Comparison of ENCODE assay signal across 11 cellular contexts in genomic region chr7:72954563-72955198, GRCh38. TPM values are rescaled to one million over a fixed set of nuclear protein-coding genes. Genes with fewer than 3 reads are reported as not detected.
A peak's percentile ranks its signal among the peaks of the same experiment; 100 is the strongest.
DNase-seq lines count a peak whose midpoint lies in the region; ATAC-seq and TF ChIP-seq lines count a peak whose summit lies in the region.
"Not testable (repeated sequence)": the region's sequence is repeated elsewhere in the genome, so short reads cannot be mapped to it uniquely, and the experiment has no call there.
"Had no signal": no experiment of that assay in that cellular context is flagged by ENCODE, and none has a peak within 500 bp of the region (broad histone marks: within the 10 kb centered on the region; RNA-seq: fewer than 3 reads in every experiment).

No MANE protein-coding gene starts in this region.

- not testable (repeated sequence) for H3K27ac ChIP-seq in thymus (ENCODE audit: low read depth)

- not testable (repeated sequence) for H3K27me3 ChIP-seq in thymus (ENCODE audit: control insufficient read depth, insufficient read depth)

- H3K36me3 ChIP-seq in mucosa of descending colon (ENCODE audit: low read depth); thymus (ENCODE audit: control insufficient read depth, insufficient read depth): not testable (repeated sequence)

- not testable (repeated sequence) for H3K9me3 Mint-ChIP-seq in activated T-helper 1 cell treated with anti-CD3 and anti-CD28 coated beads, Interleukin-12 subunit alpha, Interleukin-12 subunit beta, Interleukin-2, Interleukin-4 antibody, amounts not matched to agents 30 ng/mL and 10 ng/mL and 1 ng/mL, durations not matched to agents 14 hours and 24 hours and 36 hours

- H3K9me3 ChIP-seq in mucosa of descending colon; thymus (ENCODE audit: control insufficient read depth): not testable (repeated sequence)

- H3K4me3 ChIP-seq in LNCaP clone FGC (ENCODE audit: low read depth, low read length) (peak overlapping the region; percentile 32), epithelial cell of proximal tubule (ENCODE audit: low read depth, low read length) (peak overlapping the region; percentile 38), thymus (ENCODE audit: low read length) (peak overlapping the region; percentile 33)
- H3K4me3 ChIP-seq in mucosa of descending colon: not testable (repeated sequence)

- not testable (repeated sequence) for H3K4me1 ChIP-seq in mucosa of descending colon (ENCODE audit: low read depth); thymus (ENCODE audit: control insufficient read depth, insufficient read depth, low read length)

- not testable (repeated sequence) for TF ChIP-seq CTCF in LNCaP clone FGC (IDR thresholded peaks at IDR 0.05; ENCODE audit: control insufficient read depth, extremely low read depth, insufficient read depth); epithelial cell of proximal tubule (conservative IDR thresholded peaks at IDR 0.05; ENCODE audit: low read depth, low read length); mucosa of descending colon (IDR thresholded peaks at IDR 0.05)

- intact Hi-C loops in activated T-helper 1 cell treated with anti-CD3 and anti-CD28 coated beads, Interleukin-12 subunit alpha, Interleukin-12 subunit beta, Interleukin-2, Interleukin-4 antibody, amounts not matched to agents 30 ng/mL and 10 ng/mL and 1 ng/mL, durations not matched to agents 14 hours and 24 hours and 36 hours (cut with micrococcal nuclease); mucosa of descending colon (cut with DNase I, micrococcal nuclease): not testable (repeated sequence)

- H3K4me1 Mint-ChIP-seq in activated T-helper 1 cell treated with anti-CD3 and anti-CD28 coated beads, Interleukin-12 subunit alpha, Interleukin-12 subunit beta, Interleukin-2, Interleukin-4 antibody, amounts not matched to agents 30 ng/mL and 10 ng/mL and 1 ng/mL, durations not matched to agents 14 hours and 24 hours and 36 hours (ENCODE audit: low read depth): not testable (repeated sequence)

- H3K4me3 Mint-ChIP-seq in activated T-helper 1 cell treated with anti-CD3 and anti-CD28 coated beads, Interleukin-12 subunit alpha, Interleukin-12 subunit beta, Interleukin-2, Interleukin-4 antibody, amounts not matched to agents 30 ng/mL and 10 ng/mL and 1 ng/mL, durations not matched to agents 14 hours and 24 hours and 36 hours: peak overlapping the region; percentile 84

- not testable (repeated sequence) for H3K27me3 Mint-ChIP-seq in activated T-helper 1 cell treated with anti-CD3 and anti-CD28 coated beads, Interleukin-12 subunit alpha, Interleukin-12 subunit beta, Interleukin-2, Interleukin-4 antibody, amounts not matched to agents 30 ng/mL and 10 ng/mL and 1 ng/mL, durations not matched to agents 14 hours and 24 hours and 36 hours (ENCODE audit: insufficient read depth)

- DNase-seq in LNCaP clone FGC (ENCODE audit: low read depth); activated T-helper 1 cell treated with anti-CD3 and anti-CD28 coated beads, Interleukin-12 subunit alpha, Interleukin-12 subunit beta, Interleukin-2, Interleukin-4 antibody, amounts not matched to agents 30 ng/mL and 10 ng/mL and 1 ng/mL, durations not matched to agents 14 hours and 24 hours and 36 hours (ENCODE audit: low spot score); epithelial cell of proximal tubule (ENCODE audit: low read depth): not testable (repeated sequence)
- peak in 1 of 3 donors; percentile 37 for DNase-seq in mucosa of descending colon

- ATAC-seq in GM18498 (IDR thresholded peaks at IDR 0.05; ENCODE audit: unreplicated experiment) (peak; percentile 90), GM21381 (IDR thresholded peaks at IDR 0.05; ENCODE audit: unreplicated experiment) (peak; percentile 92), HG02973 (IDR thresholded peaks at IDR 0.05; ENCODE audit: unreplicated experiment) (peak; percentile 83), mucosa of descending colon (peak; percentile 98)

- not testable (repeated sequence) for H3K36me3 Mint-ChIP-seq in activated T-helper 1 cell treated with anti-CD3 and anti-CD28 coated beads, Interleukin-12 subunit alpha, Interleukin-12 subunit beta, Interleukin-2, Interleukin-4 antibody, amounts not matched to agents 30 ng/mL and 10 ng/mL and 1 ng/mL, durations not matched to agents 14 hours and 24 hours and 36 hours (ENCODE audit: low read depth)

- peak overlapping the region; percentile 63 for H3K27ac Mint-ChIP-seq in activated T-helper 1 cell treated with anti-CD3 and anti-CD28 coated beads, Interleukin-12 subunit alpha, Interleukin-12 subunit beta, Interleukin-2, Interleukin-4 antibody, amounts not matched to agents 30 ng/mL and 10 ng/mL and 1 ng/mL, durations not matched to agents 14 hours and 24 hours and 36 hours

- 24% methylated on average over 17 of the region's 45 CpGs for WGBS in thymus

RNA-seq across cellular contexts. Expression of gene TRIM74, which starts 14.6 kb away (rescaled TPM):
- 0.44 and 0.57 TPM in 2 replicates for total RNA-seq in activated T-helper 1 cell treated with anti-CD3 and anti-CD28 coated beads, Interleukin-12 subunit alpha, Interleukin-12 subunit beta, Interleukin-2, Interleukin-4 antibody, amounts not matched to agents 30 ng/mL and 10 ng/mL and 1 ng/mL, durations not matched to agents 14 hours and 24 hours and 36 hours
- not detected in 2 replicates for total RNA-seq in epithelial cell of proximal tubule
- total RNA-seq in mucosa of descending colon: under 1 TPM; 0.43 to 0.95 (median 0.90) TPM
- 3.2 TPM for polyA plus RNA-seq in thymus
- total RNA-seq: frontal cortex, LHCN-M2, RPMI7951 had no signal

RNA-seq across cellular contexts. Expression of gene POM121, which starts 29.8 kb away (rescaled TPM):
- total RNA-seq in activated T-helper 1 cell treated with anti-CD3 and anti-CD28 coated beads, Interleukin-12 subunit alpha, Interleukin-12 subunit beta, Interleukin-2, Interleukin-4 antibody, amounts not matched to agents 30 ng/mL and 10 ng/mL and 1 ng/mL, durations not matched to agents 14 hours and 24 hours and 36 hours: 64.0 and 67.5 TPM in 2 replicates
- total RNA-seq in epithelial cell of proximal tubule (6.6 and 9.8 TPM in 2 replicates), mucosa of descending colon (10 to 100 TPM; 31.0 to 36.3 (median 31.6) TPM)
- polyA plus RNA-seq in thymus: 14.4 TPM
